In the genomic region with DNA sequence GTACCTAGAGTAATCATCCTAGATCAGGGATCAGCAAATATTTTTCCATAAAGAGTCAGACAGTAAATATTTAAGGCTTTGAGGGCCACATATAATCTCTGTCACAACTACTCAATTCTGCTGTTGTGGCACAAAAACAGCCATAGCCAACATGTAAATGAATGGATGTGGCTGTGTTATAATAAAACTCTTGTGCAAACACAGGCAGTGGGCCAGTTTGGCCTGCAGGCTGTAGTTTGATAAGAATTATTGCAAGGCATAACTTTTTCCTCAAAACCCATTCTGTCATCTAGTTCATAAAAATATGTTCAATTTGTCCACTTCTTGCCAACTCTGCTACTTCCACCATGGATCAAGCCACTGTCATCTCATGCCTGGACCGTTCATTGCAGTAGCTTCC, we compare ENCODE assay signal across 35 cellular contexts. TPM values are rescaled to one million over a fixed set of nuclear protein-coding genes. Genes with fewer than 3 reads are reported as not detected.
"Had no signal": no experiment of that assay in that cellular context is flagged by ENCODE, and none has a peak within 500 bp of the region (broad histone marks: within the 10 kb centered on the region; RNA-seq: fewer than 3 reads in every experiment).

No MANE protein-coding gene starts in this region.

- H3K4me2 ChIP-seq: KMS-11, PC-9 had no signal

- FAIRE-seq: RCC 7860 had no signal

- H3K4me1 ChIP-seq: SJCRH30 had no signal

- H2AFZ ChIP-seq: PC-9 had no signal

- H3K9me3 Mint-ChIP-seq: activated naive CD4-positive, alpha-beta T cell treated with anti-CD3 and anti-CD28 coated beads, Interleukin-2, amount 10 ng/mL, durations not matched to agents 7 days and 5 days; activated naive CD8-positive, alpha-beta T cell treated with anti-CD3 and anti-CD28 coated beads, Interleukin-2, amount 50 U/mL, for 24 hours had no signal

- H3K9me3 ChIP-seq: SJCRH30 had no signal

- H3K4me3 Mint-ChIP-seq: activated CD4-positive, alpha-beta memory T cell treated with anti-CD3 and anti-CD28 coated beads, Interleukin-2, amount 10 ng/mL, durations not matched to agents 7 days and 5 days; activated CD8-positive, alpha-beta memory T cell treated with anti-CD3 and anti-CD28 coated beads, Interleukin-2, amount 10 ng/mL, durations not matched to agents 7 days and 5 days; activated naive CD4-positive, alpha-beta T cell treated with anti-CD3 and anti-CD28 coated beads, Interleukin-2, amount 10 ng/mL, durations not matched to agents 7 days and 5 days; activated naive CD8-positive, alpha-beta T cell; activated naive CD8-positive, alpha-beta T cell treated with anti-CD3 and anti-CD28 coated beads, Interleukin-2, amount 50 U/mL, for 24 hours had no signal

- H3K4me3 ChIP-seq: PC-9, SJCRH30, SK-N-MC had no signal

- H3K27me3 Mint-ChIP-seq: activated CD8-positive, alpha-beta memory T cell treated with anti-CD3 and anti-CD28 coated beads, Interleukin-2, amount 10 ng/mL, durations not matched to agents 7 days and 5 days; activated naive CD4-positive, alpha-beta T cell treated with anti-CD3 and anti-CD28 coated beads, Interleukin-2, amount 10 ng/mL, durations not matched to agents 7 days and 5 days; activated naive CD8-positive, alpha-beta T cell treated with anti-CD3 and anti-CD28 coated beads, Interleukin-2, amount 50 U/mL, for 24 hours had no signal

- H3K27me3 ChIP-seq: brain microvascular endothelial cell, SJCRH30 had no signal

- H3K4me1 Mint-ChIP-seq: activated CD4-positive, alpha-beta memory T cell treated with anti-CD3 and anti-CD28 coated beads, Interleukin-2, amount 10 ng/mL, durations not matched to agents 7 days and 5 days; activated CD8-positive, alpha-beta memory T cell treated with anti-CD3 and anti-CD28 coated beads, Interleukin-2, amount 10 ng/mL, durations not matched to agents 7 days and 5 days; activated naive CD4-positive, alpha-beta T cell treated with anti-CD3 and anti-CD28 coated beads, Interleukin-2, amount 10 ng/mL, durations not matched to agents 7 days and 5 days; activated naive CD8-positive, alpha-beta T cell treated with anti-CD3 and anti-CD28 coated beads, Interleukin-2, amount 50 U/mL, for 24 hours had no signal

- ATAC-seq: activated CD8-positive, alpha-beta memory T cell treated with anti-CD3 and anti-CD28 coated beads, Interleukin-2, amount 10 ng/mL, durations not matched to agents 7 days and 5 days; activated naive CD8-positive, alpha-beta T cell treated with anti-CD3 and anti-CD28 coated beads, Interleukin-2, amount 50 U/mL, for 24 hours; Right ventricle myocardium inferior had no signal

- H3K36me3 ChIP-seq: brain microvascular endothelial cell, SJCRH30, WERI-Rb-1 had no signal

- H3K36me3 Mint-ChIP-seq: activated CD8-positive, alpha-beta memory T cell treated with anti-CD3 and anti-CD28 coated beads, Interleukin-2, amount 10 ng/mL, durations not matched to agents 7 days and 5 days; activated naive CD4-positive, alpha-beta T cell treated with anti-CD3 and anti-CD28 coated beads, Interleukin-2, amount 10 ng/mL, durations not matched to agents 7 days and 5 days; activated naive CD8-positive, alpha-beta T cell had no signal

- H3K27ac Mint-ChIP-seq: activated CD4-positive, alpha-beta memory T cell treated with anti-CD3 and anti-CD28 coated beads, Interleukin-2, amount 10 ng/mL, durations not matched to agents 7 days and 5 days; activated CD8-positive, alpha-beta memory T cell treated with anti-CD3 and anti-CD28 coated beads, Interleukin-2, amount 10 ng/mL, durations not matched to agents 7 days and 5 days; activated naive CD4-positive, alpha-beta T cell treated with anti-CD3 and anti-CD28 coated beads, Interleukin-2, amount 10 ng/mL, durations not matched to agents 7 days and 5 days; activated naive CD8-positive, alpha-beta T cell; activated naive CD8-positive, alpha-beta T cell treated with anti-CD3 and anti-CD28 coated beads, Interleukin-2, amount 50 U/mL, for 24 hours had no signal

- DNase-seq: activated CD4-positive, alpha-beta memory T cell treated with anti-CD3 and anti-CD28 coated beads, Interleukin-2, amount 10 ng/mL, durations not matched to agents 7 days and 5 days; activated CD4-positive, alpha-beta T cell treated with anti-CD3 and anti-CD28 coated beads for 1 hour; activated CD4-positive, alpha-beta T cell treated with anti-CD3 and anti-CD28 coated beads for 48 hours; activated CD4-positive, CD25-positive, alpha-beta regulatory T cell; activated CD8-positive, alpha-beta memory T cell treated with anti-CD3 and anti-CD28 coated beads for 24 hours; activated CD8-positive, alpha-beta memory T cell treated with anti-CD3 and anti-CD28 coated beads, Interleukin-2, amount 10 ng/mL, durations not matched to agents 7 days and 5 days; activated CD8-positive, alpha-beta memory T cell treated with anti-CD3 and anti-CD28 coated beads, Interleukin-2, amount 50 U/mL, for 48 hours; activated effector memory CD4-positive, alpha-beta T cell treated with Interleukin-2 at 50 U/mL for 16 hours; activated naive CD4-positive, alpha-beta T cell treated with anti-CD3 and anti-CD28 coated beads, Interleukin-2, amount 10 ng/mL, durations not matched to agents 7 days and 5 days; activated naive CD8-positive, alpha-beta T cell treated with anti-CD3 and anti-CD28 coated beads, Interleukin-2, amount 50 U/mL, for 24 hours; activated T-cell treated with anti-CD3 and anti-CD28 coated beads, Interleukin-2, amount 50 U/mL, for 48 hours; brain microvascular endothelial cell; central memory CD4-positive, alpha-beta T cell; MM.1S; MV-4-11; NCI-H1092; NCI-H1436 treated with DMSO at 0.1 percent for 48 hours; NCI-H1694 treated with DMSO at 0.1 percent for 48 hours; NCI-H2029; NCI-H345; NCI-H524 treated with DMSO at 0.1 percent for 48 hours; PC-9; SJCRH30; T1000; WERI-Rb-1 had no signal

- H3K9ac ChIP-seq: KMS-11 had no signal

- H3K27ac ChIP-seq: brain microvascular endothelial cell, KMS-11, PC-9, RWPE1, SJCRH30, SK-N-MC, WERI-Rb-1 had no signal

RNA-seq across cellular contexts. Expression of gene SHROOM4, which starts 39.4 kb away (rescaled TPM):
- total RNA-seq: activated CD4-positive, alpha-beta memory T cell treated with anti-CD3 and anti-CD28 coated beads, Interleukin-2, amount 10 ng/mL, durations not matched to agents 7 days and 5 days; activated CD8-positive, alpha-beta memory T cell treated with anti-CD3 and anti-CD28 coated beads, Interleukin-2, amount 10 ng/mL, durations not matched to agents 7 days and 5 days; LHCN-M2; NCI-H460; T-helper 1 cell treated with Interleukin-12 subunit alpha and Interleukin-12 subunit beta and Interleukin-4 antibody, amounts not matched to agents 30 ng/mL and 1 ng/mL, for 36 hours; T-helper 2 cell treated with Interferon-gamma antibody and Interleukin-4, amounts not matched to agents 100 ng/mL and 5 ng/mL, for 36 hours had no signal

RNA-seq across cellular contexts. Expression of gene BMP15, which starts 57.1 kb away (rescaled TPM):
- total RNA-seq: activated CD4-positive, alpha-beta memory T cell treated with anti-CD3 and anti-CD28 coated beads, Interleukin-2, amount 10 ng/mL, durations not matched to agents 7 days and 5 days; activated CD8-positive, alpha-beta memory T cell treated with anti-CD3 and anti-CD28 coated beads, Interleukin-2, amount 10 ng/mL, durations not matched to agents 7 days and 5 days; LHCN-M2; NCI-H460; PC-9; Right ventricle myocardium inferior; SJCRH30; T-helper 1 cell treated with Interleukin-12 subunit alpha and Interleukin-12 subunit beta and Interleukin-4 antibody, amounts not matched to agents 30 ng/mL and 1 ng/mL, for 36 hours; T-helper 2 cell treated with Interferon-gamma antibody and Interleukin-4, amounts not matched to agents 100 ng/mL and 5 ng/mL, for 36 hours had no signal
